Comparison of ENCODE assay signal across 10 cellular contexts in the genomic region with DNA sequence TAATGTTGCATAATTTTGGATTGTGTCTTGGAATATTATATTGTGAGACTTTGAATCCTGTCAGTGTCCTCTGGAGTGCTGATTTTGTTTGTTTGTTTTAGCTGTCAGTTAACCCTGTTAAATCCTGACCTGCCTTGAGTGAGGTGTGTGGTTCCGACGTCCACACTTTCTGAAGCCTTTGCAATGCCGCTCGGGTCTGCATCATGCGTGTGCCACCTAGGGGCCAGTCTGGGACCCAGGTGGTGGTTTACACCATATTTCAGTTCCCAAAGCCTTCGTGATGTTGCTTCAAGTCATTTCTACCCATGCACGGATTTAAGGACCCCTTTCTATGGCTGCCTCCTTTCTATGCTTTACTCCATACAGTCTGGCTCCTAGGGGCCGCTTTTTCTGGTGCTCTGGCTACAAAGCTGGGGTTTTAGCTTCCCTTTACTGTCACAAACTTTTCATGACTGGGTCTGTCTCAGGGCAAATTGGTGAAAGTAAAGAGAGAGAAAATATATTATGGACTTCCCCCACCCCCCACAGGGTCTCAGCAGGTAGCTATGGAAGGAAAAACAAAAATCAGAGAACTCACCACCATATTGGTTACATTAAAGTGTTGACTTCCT. TPM values are rescaled to one million over a fixed set of nuclear protein-coding genes. Genes with fewer than 3 reads are reported as not detected.
DNase-seq lines count a peak whose midpoint lies in the region; ATAC-seq and TF ChIP-seq lines count a peak whose summit lies in the region.
"Had no signal": no experiment of that assay in that cellular context is flagged by ENCODE, and none has a peak within 500 bp of the region (broad histone marks: within the 10 kb centered on the region; RNA-seq: fewer than 3 reads in every experiment).

No MANE protein-coding gene starts in this region.

- H3K9me3 ChIP-seq in body of pancreas (no peaks in the 10 kb centered on the region), lower lobe of right lung (no peaks in the 10 kb centered on the region)

- DNase-seq in DMS53 (lab: John Stamatoyannopoulos, UW), result peak; percentile 4
- DNase-seq in DMS53 treated with DMSO at 0.1 percent for 48 hours (lab: John Stamatoyannopoulos, UW; ENCODE audit: unreplicated experiment), result no peak
- DNase-seq in LoVo (ENCODE audit: low spot score), result peak; percentile 38
- DNase-seq in body of pancreas, result peak in 1 of 4 donors; percentile 28
- DNase-seq in lower lobe of right lung, result no peak
- DNase-seq in kidney glomerular epithelial cell (lab: John Stamatoyannopoulos, UW), result no peak
- DNase-seq in stimulated activated naive B cell treated with anti-CD40 and anti-IgM and Interleukin-4, amounts not matched to agents 10 μg/mL and 1 μg/mL and 100 μg/mL, for 72 hours, result no peak
- DNase-seq: NCI-H1694 had no signal

- H3K27me3 Mint-ChIP-seq in stimulated activated naive B cell treated with anti-CD40 and anti-IgM and Interleukin-4, amounts not matched to agents 10 μg/mL and 1 μg/mL and 100 μg/mL, for 72 hours, result peaks cover 48 to 76% of the 10 kb centered on the region in 2 donors
- H3K27me3 Mint-ChIP-seq: activated naive CD4-positive, alpha-beta T cell treated with anti-CD3 and anti-CD28 coated beads, Interleukin-2, amount 50 U/mL, for 24 hours had no signal

- H3K36me3 Mint-ChIP-seq in stimulated activated naive B cell treated with anti-CD40 and anti-IgM and Interleukin-4, amounts not matched to agents 10 μg/mL and 1 μg/mL and 100 μg/mL, for 72 hours, result no peaks in the 10 kb centered on the region

- TF ChIP-seq CTCF in body of pancreas (IDR thresholded peaks at IDR 0.05), result peak in 4 of 7 experiments; percentile 20 to 44 (median 25)
- TF ChIP-seq CTCF in lower lobe of right lung (IDR thresholded peaks at IDR 0.05), result peak; percentile 23

- H3K36me3 ChIP-seq in body of pancreas (replicated peaks in 1 of 2; ENCODE audit: insufficient read depth in 1 of 2, low read depth in 2 of 2), result no peaks in the 10 kb centered on the region
- no peaks in the 10 kb centered on the region for H3K36me3 ChIP-seq in lower lobe of right lung

- H3K27me3 ChIP-seq in body of pancreas (peaks cover 0 to 7% of the 10 kb centered on the region in 2 donors), lower lobe of right lung (ENCODE audit: low read depth) (peaks cover 32% of the 10 kb centered on the region)

- H3K4me3 ChIP-seq in body of pancreas (no peak overlapping the region), lower lobe of right lung (no peak overlapping the region)

- H3K27ac Mint-ChIP-seq in stimulated activated naive B cell treated with anti-CD40 and anti-IgM and Interleukin-4, amounts not matched to agents 10 μg/mL and 1 μg/mL and 100 μg/mL, for 72 hours, result no peak overlapping the region
- H3K27ac Mint-ChIP-seq: activated naive CD4-positive, alpha-beta T cell treated with anti-CD3 and anti-CD28 coated beads, Interleukin-2, amount 50 U/mL, for 24 hours had no signal

- no peak for TF ChIP-seq POLR2A in body of pancreas (IDR thresholded peaks at IDR 0.05)

- no peak overlapping the region for H3K4me3 Mint-ChIP-seq in stimulated activated naive B cell treated with anti-CD40 and anti-IgM and Interleukin-4, amounts not matched to agents 10 μg/mL and 1 μg/mL and 100 μg/mL, for 72 hours
- H3K4me3 Mint-ChIP-seq: activated naive CD4-positive, alpha-beta T cell treated with anti-CD3 and anti-CD28 coated beads, Interleukin-2, amount 50 U/mL, for 24 hours had no signal

- H3K4me1 Mint-ChIP-seq in stimulated activated naive B cell treated with anti-CD40 and anti-IgM and Interleukin-4, amounts not matched to agents 10 μg/mL and 1 μg/mL and 100 μg/mL, for 72 hours, result peaks cover 2 to 6% of the 10 kb centered on the region in 2 donors

- H3K9me3 Mint-ChIP-seq in stimulated activated naive B cell treated with anti-CD40 and anti-IgM and Interleukin-4, amounts not matched to agents 10 μg/mL and 1 μg/mL and 100 μg/mL, for 72 hours, result peaks cover 6 to 13% of the 10 kb centered on the region in 2 donors

- 8 to 17% methylated on average over 8 of the region's 8 CpGs for WGBS in body of pancreas, 2 donors

- intact Hi-C loops in body of pancreas (cut with DNase I) (no loop called here), lower lobe of right lung (cut with DNase I) (no loop called here)

- no peaks in the 10 kb centered on the region for H3K4me1 ChIP-seq in body of pancreas
- H3K4me1 ChIP-seq in lower lobe of right lung, result no peaks in the 10 kb centered on the region

- ATAC-seq in body of pancreas (no peak), lower lobe of right lung (no peak), HG03025 (IDR thresholded peaks at IDR 0.05; ENCODE audit: low FRiP score, unreplicated experiment) (no peak)
- ATAC-seq in stimulated activated naive B cell treated with anti-CD40 and anti-IgM and Interleukin-4, amounts not matched to agents 10 μg/mL and 1 μg/mL and 100 μg/mL, for 72 hours (replicated peaks), result no peak

- H3K27ac ChIP-seq in body of pancreas (no peak overlapping the region), lower lobe of right lung (no peak overlapping the region)

RNA-seq across cellular contexts. Expression of a gene that starts 11.4 kb away (rescaled TPM):
- total RNA-seq in body of pancreas (not detected), lower lobe of right lung (not detected)

RNA-seq across cellular contexts. Expression of a gene that starts 30.0 kb away (rescaled TPM):
- total RNA-seq in body of pancreas (not detected), lower lobe of right lung (not detected)

RNA-seq across cellular contexts. Expression of a gene that starts 53.6 kb away (rescaled TPM):
- total RNA-seq in body of pancreas, result 10 to 100 TPM; 10.6 to 14.5 TPM
- total RNA-seq in lower lobe of right lung, result 33.8 TPM

RNA-seq across cellular contexts. Expression of a gene that starts 55.8 kb away (rescaled TPM):
- total RNA-seq in body of pancreas, result not detected
- not detected for total RNA-seq in lower lobe of right lung

Comparison
In these comparisons a context has a peak if more than half of its experiments do, and no peak if none do; other contexts are left out.
1. DNase-seq: peak in DMS53 (single experiment) and LoVo (single experiment); none in DMS53 treated with DMSO at 0.1 percent for 48 hours (single experiment), lower lobe of right lung (single experiment), kidney glomerular epithelial cell (single experiment) and stimulated activated naive B cell treated with anti-CD40 and anti-IgM and Interleukin-4, amounts not matched to agents 10 μg/mL and 1 μg/mL and 100 μg/mL, for 72 hours (single experiment).